Comparison of ENCODE assay signal across 1 cellular context in the genomic region with DNA sequence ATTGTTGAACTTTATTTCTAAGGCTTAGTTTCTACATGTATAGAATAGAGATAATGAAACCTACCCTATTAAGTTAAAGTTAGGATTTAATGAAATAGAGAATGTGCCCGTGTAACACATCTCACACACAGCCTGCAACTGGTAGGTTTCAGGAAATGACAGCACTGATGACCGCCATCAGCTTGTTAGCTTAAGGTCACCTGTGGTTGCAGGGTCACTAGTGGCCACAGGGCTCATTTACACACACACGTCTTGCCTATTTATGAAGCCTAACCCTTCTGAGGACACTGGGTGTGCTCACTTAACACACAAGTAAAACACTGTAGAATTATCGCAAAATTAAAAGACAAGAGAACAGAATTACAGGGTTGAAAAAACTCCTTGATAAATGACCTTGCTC.
TF ChIP-seq lines count a peak whose summit lies in the region.

No MANE protein-coding gene starts in this region.

TF ChIP-seq in GM12878, 131 proteins besides CTCF, POLR2A, EP300 and RAD21 (continued from another document):
- TF ChIP-seq, protein P1, sequence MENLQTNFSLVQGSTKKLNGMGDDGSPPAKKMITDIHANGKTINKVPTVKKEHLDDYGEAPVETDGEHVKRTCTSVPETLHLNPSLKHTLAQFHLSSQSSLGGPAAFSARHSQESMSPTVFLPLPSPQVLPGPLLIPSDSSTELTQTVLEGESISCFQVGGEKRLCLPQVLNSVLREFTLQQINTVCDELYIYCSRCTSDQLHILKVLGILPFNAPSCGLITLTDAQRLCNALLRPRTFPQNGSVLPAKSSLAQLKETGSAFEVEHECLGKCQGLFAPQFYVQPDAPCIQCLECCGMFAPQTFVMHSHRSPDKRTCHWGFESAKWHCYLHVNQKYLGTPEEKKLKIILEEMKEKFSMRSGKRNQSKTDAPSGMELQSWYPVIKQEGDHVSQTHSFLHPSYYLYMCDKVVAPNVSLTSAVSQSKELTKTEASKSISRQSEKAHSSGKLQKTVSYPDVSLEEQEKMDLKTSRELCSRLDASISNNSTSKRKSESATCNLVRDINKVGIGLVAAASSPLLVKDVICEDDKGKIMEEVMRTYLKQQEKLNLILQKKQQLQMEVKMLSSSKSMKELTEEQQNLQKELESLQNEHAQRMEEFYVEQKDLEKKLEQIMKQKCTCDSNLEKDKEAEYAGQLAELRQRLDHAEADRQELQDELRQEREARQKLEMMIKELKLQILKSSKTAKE (IDR thresholded peaks at IDR 0.05; ENCODE audit: low read depth, poor library complexity, severe bottlenecking), result no peak
